In the genomic region with DNA sequence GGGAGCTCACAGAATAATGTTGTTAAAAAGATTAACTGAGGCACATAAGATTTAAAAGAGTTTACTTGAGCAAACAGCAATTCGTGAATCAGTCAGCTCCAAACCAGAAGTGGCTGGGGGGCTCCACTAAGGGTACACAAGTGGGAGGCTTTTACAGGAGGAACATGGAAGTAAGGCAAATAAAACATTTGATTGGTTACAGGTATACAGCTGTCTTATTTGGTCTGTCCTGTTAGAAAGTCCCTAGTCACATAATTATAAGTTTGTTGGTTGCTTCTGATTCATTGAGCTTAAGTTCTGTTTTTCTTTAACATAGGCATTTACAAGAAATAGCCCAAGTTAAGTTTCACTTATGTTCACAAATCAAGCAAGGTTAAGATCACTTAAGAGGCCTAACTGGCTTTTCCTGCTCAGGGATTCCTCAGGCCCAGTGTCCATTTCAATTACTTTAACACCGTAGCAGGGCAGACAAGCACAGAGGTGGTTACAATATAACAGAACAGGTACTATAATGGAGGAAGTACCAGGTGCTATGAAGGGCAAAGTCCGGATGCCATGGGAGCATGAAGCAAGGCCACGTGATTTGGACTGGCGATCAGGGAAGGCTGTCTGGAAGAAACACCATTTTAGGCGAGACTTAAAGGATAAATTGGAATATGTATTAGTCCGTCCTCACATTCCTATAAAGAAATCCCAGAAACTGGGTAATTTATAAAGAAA, we compare ENCODE assay signal across 17 cellular contexts. TPM values are rescaled to one million over a fixed set of nuclear protein-coding genes. Genes with fewer than 3 reads are reported as not detected.
DNase-seq lines count a peak whose midpoint lies in the region; ATAC-seq lines count a peak whose summit lies in the region.
"Had no signal": no experiment of that assay in that cellular context is flagged by ENCODE, and none has a peak within 500 bp of the region (broad histone marks: within the 10 kb centered on the region; RNA-seq: fewer than 3 reads in every experiment).

No MANE protein-coding gene starts in this region.

- peaks cover 25% of the 10 kb centered on the region for H3K27me3 Mint-ChIP-seq in activated T-cell treated with anti-CD3 and anti-CD28 coated beads, Interleukin-2, amount 50 U/mL, for 24 hours
- H3K27me3 Mint-ChIP-seq in stimulated activated naive CD8-positive, alpha-beta T cell treated with anti-CD3 and anti-CD28 coated beads, Interleukin-15, amount 100 ng/mL, for 72 hours, result peaks cover 17% of the 10 kb centered on the region

- H3K4me1 Mint-ChIP-seq in activated T-cell treated with anti-CD3 and anti-CD28 coated beads, Interleukin-2, amount 50 U/mL, for 24 hours (ENCODE audit: low read depth), result no peaks in the 10 kb centered on the region
- peaks cover 9% of the 10 kb centered on the region for H3K4me1 Mint-ChIP-seq in stimulated activated naive CD8-positive, alpha-beta T cell treated with anti-CD3 and anti-CD28 coated beads, Interleukin-15, amount 100 ng/mL, for 72 hours

- H3K9me3 Mint-ChIP-seq in activated T-cell treated with anti-CD3 and anti-CD28 coated beads, Interleukin-2, amount 50 U/mL, for 24 hours, result no peaks in the 10 kb centered on the region
- no peaks in the 10 kb centered on the region for H3K9me3 Mint-ChIP-seq in stimulated activated naive CD8-positive, alpha-beta T cell treated with anti-CD3 and anti-CD28 coated beads, Interleukin-15, amount 100 ng/mL, for 72 hours

- DNase-seq in activated T-cell treated with anti-CD3 and anti-CD28 coated beads, Interleukin-2, amount 50 U/mL, for 24 hours, result no peak
- DNase-seq in activated T-cell treated with anti-CD3 and anti-CD28 coated beads for 4 hours (no peak), left lobe of liver (ENCODE audit: low spot score) (peak; percentile 23), NCI-H187 (lab: John Stamatoyannopoulos, UW) (no peak), kidney glomerular epithelial cell (lab: John Stamatoyannopoulos, UW) (no peak)
- DNase-seq in activated CD8-positive, alpha-beta memory T cell treated with anti-CD3 and anti-CD28 coated beads, Interleukin-2, amount 50 U/mL, for 48 hours, result peak; percentile 20
- DNase-seq in stimulated activated naive CD8-positive, alpha-beta T cell treated with anti-CD3 and anti-CD28 coated beads, Interleukin-15, amount 100 ng/mL, for 72 hours, result no peak
- DNase-seq: foreskin melanocyte, GF-D8, NCI-H1105, NCI-H2227 treated with DMSO at 0.1 percent for 48 hours, Right ventricle myocardium superior had no signal

- no peak overlapping the region for H3K4me3 Mint-ChIP-seq in activated T-cell treated with anti-CD3 and anti-CD28 coated beads, Interleukin-2, amount 50 U/mL, for 24 hours
- peak overlapping the region in 1 of 2 donors; percentile 64 for H3K4me3 Mint-ChIP-seq in stimulated activated naive CD8-positive, alpha-beta T cell treated with anti-CD3 and anti-CD28 coated beads, Interleukin-15, amount 100 ng/mL, for 72 hours

- H3K36me3 Mint-ChIP-seq in activated T-cell treated with anti-CD3 and anti-CD28 coated beads, Interleukin-2, amount 50 U/mL, for 24 hours (ENCODE audit: low read depth), result no peaks in the 10 kb centered on the region

- peak overlapping the region; percentile 49 for H3K27ac Mint-ChIP-seq in activated T-cell treated with anti-CD3 and anti-CD28 coated beads, Interleukin-2, amount 50 U/mL, for 24 hours
- H3K27ac Mint-ChIP-seq in stimulated activated naive CD8-positive, alpha-beta T cell treated with anti-CD3 and anti-CD28 coated beads, Interleukin-15, amount 100 ng/mL, for 72 hours, result peak overlapping the region; percentile 90 to 93

- ATAC-seq in left lobe of liver, result no peak
- peak; percentile 77 for ATAC-seq in stimulated activated naive CD8-positive, alpha-beta T cell treated with anti-CD3 and anti-CD28 coated beads, Interleukin-15, amount 100 ng/mL, for 72 hours
- no peak for ATAC-seq in GM19463 (IDR thresholded peaks at IDR 0.05; ENCODE audit: unreplicated experiment)

RNA-seq across cellular contexts. Expression of gene MYH7, which starts 12.3 kb away (rescaled TPM):
- total RNA-seq in left lobe of liver, result not detected
- total RNA-seq: activated CD8-positive, alpha-beta memory T cell treated with anti-CD3 and anti-CD28 coated beads for 36 hours; chondrocyte; mononuclear cell had no signal

RNA-seq across cellular contexts. Expression of gene NGDN, which starts 21.7 kb away (rescaled TPM):
- total RNA-seq in left lobe of liver, result 12.1 TPM

RNA-seq across cellular contexts. Expression of gene MYH6, which starts 39.7 kb away (rescaled TPM):
- not detected for total RNA-seq in left lobe of liver
- total RNA-seq: activated CD8-positive, alpha-beta memory T cell treated with anti-CD3 and anti-CD28 coated beads for 36 hours; chondrocyte; mononuclear cell; temporal lobe had no signal

Comparison
In these comparisons a context has a peak if more than half of its experiments do, and no peak if none do; other contexts are left out.
1. DNase-seq: peak in activated CD8-positive, alpha-beta memory T cell treated with anti-CD3 and anti-CD28 coated beads, Interleukin-2, amount 50 U/mL, for 48 hours (single experiment) and left lobe of liver (single experiment); none in activated T-cell treated with anti-CD3 and anti-CD28 coated beads, Interleukin-2, amount 50 U/mL, for 24 hours (single experiment), activated T-cell treated with anti-CD3 and anti-CD28 coated beads for 4 hours (single experiment), stimulated activated naive CD8-positive, alpha-beta T cell treated with anti-CD3 and anti-CD28 coated beads, Interleukin-15, amount 100 ng/mL, for 72 hours (0 of 2), NCI-H187 (0 of 2) and kidney glomerular epithelial cell (single experiment).